12 cellular contexts compared by ENCODE assay signal in genomic region chr19:47142779-47143178, GRCh38. TPM values are rescaled to one million over a fixed set of nuclear protein-coding genes. Genes with fewer than 3 reads are reported as not detected.
DNase-seq lines count a peak whose midpoint lies in the region; ATAC-seq, FAIRE-seq and TF ChIP-seq lines count a peak whose summit lies in the region.
"Had no signal": no experiment of that assay in that cellular context is flagged by ENCODE, and none has a peak within 500 bp of the region (broad histone marks: within the 10 kb centered on the region; RNA-seq: fewer than 3 reads in every experiment).

No MANE protein-coding gene starts in this region.

- dilution Hi-C loops in endothelial cell of umbilical vein (cut with MboI; ENCODE audit: extremely low pct_ligation_motif_present, low sequenced_read_pairs) = no loop called here

- in situ Hi-C loops in gastrocnemius medialis (cut with MboI; ENCODE audit: low sequenced_read_pairs in 4 of 4) = loop anchor here in 2 of 4 donors (10.0 kb wide), 1 partner anchor 102 kb away; no protein-coding TSS in a partner anchor

- TF ChIP-seq POLR2A in endothelial cell of umbilical vein (IDR thresholded peaks at IDR 0.05; ENCODE audit: low read depth, low read length) (no peak), gastrocnemius medialis (IDR thresholded peaks at IDR 0.05) (no peak)

- H3K4me3 ChIP-seq in endothelial cell of umbilical vein (replicated peaks in 1 of 3; ENCODE audit: insufficient read depth in 1 of 3, low read depth in 1 of 3, low read length in 3 of 3) = no peak overlapping the region
- no peak overlapping the region for H3K4me3 ChIP-seq in rectal smooth muscle tissue (ENCODE audit: low read length)
- H3K4me3 ChIP-seq in gastrocnemius medialis = no peak overlapping the region
- H3K4me3 ChIP-seq: suprapubic skin had no signal

- no peaks in the 10 kb centered on the region for H3K9me3 ChIP-seq in endothelial cell of umbilical vein (replicated peaks; ENCODE audit: control insufficient read depth, insufficient read depth, low read length)
- no peaks in the 10 kb centered on the region for H3K9me3 ChIP-seq in gastrocnemius medialis
- H3K9me3 ChIP-seq: suprapubic skin had no signal

- FAIRE-seq in endothelial cell of umbilical vein (lab: Jason Lieb, UNC) = peak; percentile 31

- H3K4me1 ChIP-seq in endothelial cell of umbilical vein (ENCODE audit: control insufficient read depth, extremely low read depth, insufficient read depth, low read length) (no peaks in the 10 kb centered on the region), rectal smooth muscle tissue (ENCODE audit: control insufficient read depth, insufficient read depth, low read length) (peaks cover 9% of the 10 kb centered on the region), gastrocnemius medialis (peaks cover 8 to 10% of the 10 kb centered on the region in 2 donors)
- H3K4me1 ChIP-seq: suprapubic skin had no signal

- intact Hi-C loops in endothelial cell of umbilical vein (cut with micrococcal nuclease) = no loop called here
- intact Hi-C loops in gastrocnemius medialis (cut with DNase I; ENCODE audit: low total_unique reads) = no loop called here

- H3K27me3 ChIP-seq in endothelial cell of umbilical vein (ENCODE audit: control insufficient read depth in 2 of 2, insufficient read depth in 2 of 2, low read length in 2 of 2) (no peaks in the 10 kb centered on the region), rectal smooth muscle tissue (ENCODE audit: control insufficient read depth, insufficient read depth, low read length) (no peaks in the 10 kb centered on the region), gastrocnemius medialis (no peaks in the 10 kb centered on the region)
- H3K27me3 ChIP-seq: suprapubic skin had no signal

- H3K79me2 ChIP-seq in endothelial cell of umbilical vein (ENCODE audit: control insufficient read depth, insufficient read depth, low read length) = peaks cover 82% of the 10 kb centered on the region

- POLR2A ChIA-PET in endothelial cell of umbilical vein (lab: Charles Lee) = no interaction called here

- no TSS peak for BruUV-seq in endothelial cell of umbilical vein (replicated peaks; lab: Mats Ljungman, UMichigan)

- TF ChIP-seq CTCF in endothelial cell of umbilical vein (IDR thresholded peaks at IDR 0.05; ENCODE audit: extremely low read depth in 1 of 2, insufficient read depth in 1 of 2, low read depth in 1 of 2, low read length in 2 of 2) (no peak), gastrocnemius medialis (IDR thresholded peaks at IDR 0.05 in 4 of 5, conservative IDR thresholded peaks at IDR 0.05 in 1 of 5) (no peak)

- DNase-seq in EL (peak; percentile 69), M059J (ENCODE audit: low read depth) (peak; percentile 37), endothelial cell of umbilical vein (ENCODE audit: low read depth, low spot score) (no peak), gastrocnemius medialis (no peak), HK-2 (ENCODE audit: unreplicated experiment) (no peak)
- no peak for DNase-seq in activated CD4-positive, CD25-positive, alpha-beta regulatory T cell (lab: John Stamatoyannopoulos, UW)
- DNase-seq: activated effector memory CD4-positive, alpha-beta T cell treated with anti-CD3 and anti-CD28 coated beads, Interleukin-2, amount 50 U/mL, for 16 hours; NCI-H1417 treated with DMSO at 0.1 percent for 48 hours had no signal

- no peak overlapping the region for H3K4me2 ChIP-seq in endothelial cell of umbilical vein (ENCODE audit: insufficient read depth, low read length)
- H3K4me2 ChIP-seq: KMS-11 had no signal

- no peak overlapping the region for H2AFZ ChIP-seq in endothelial cell of umbilical vein (ENCODE audit: low read depth, low read length)

- H4K20me1 ChIP-seq in endothelial cell of umbilical vein (replicated peaks; ENCODE audit: control insufficient read depth, extremely low read depth, insufficient read depth, low read length) = peaks cover 5% of the 10 kb centered on the region

- H3K9ac ChIP-seq in endothelial cell of umbilical vein (replicated peaks; ENCODE audit: extremely low read depth, insufficient read depth, low read length) (no peak overlapping the region), rectal smooth muscle tissue (ENCODE audit: low read length) (no peak overlapping the region)
- H3K9ac ChIP-seq: KMS-11 had no signal

- H3K36me3 ChIP-seq in endothelial cell of umbilical vein (ENCODE audit: control insufficient read depth in 2 of 2, extremely low read depth in 1 of 2, insufficient read depth in 2 of 2, low read length in 2 of 2) = peaks cover 20 to 28% of the 10 kb centered on the region in 2 experiments
- peaks cover 4% of the 10 kb centered on the region for H3K36me3 ChIP-seq in rectal smooth muscle tissue (ENCODE audit: control insufficient read depth, insufficient read depth, low read length)
- peaks cover 0 to 33% of the 10 kb centered on the region in 2 donors for H3K36me3 ChIP-seq in gastrocnemius medialis

- CTCF ChIA-PET in endothelial cell of umbilical vein (lab: Charles Lee) = interaction anchor here (1.0 to 1.6 kb wide), 5 partner anchors 17 to 105 kb away, joined by 3 to 7 read pairs (median 4); no protein-coding TSS in a partner anchor

- no peaks in the 10 kb centered on the region for H3K9me1 ChIP-seq in endothelial cell of umbilical vein (replicated peaks; ENCODE audit: control insufficient read depth, extremely low read depth, insufficient read depth, low read length)

- H3K27ac ChIP-seq in endothelial cell of umbilical vein (ENCODE audit: insufficient read depth, low read depth, low read length) (no peak overlapping the region), rectal smooth muscle tissue (ENCODE audit: low read depth, low read length) (peak overlapping the region; percentile 49), gastrocnemius medialis (peak overlapping the region in 1 of 4 donors; percentile 5)
- H3K27ac ChIP-seq: KMS-11, suprapubic skin had no signal

- ATAC-seq in gastrocnemius medialis = no peak
- ATAC-seq: left lobe of liver had no signal

TF ChIP-seq in endothelial cell of umbilical vein, 7 proteins besides CTCF, POLR2A, EP300 and RAD21:
- TF ChIP-seq MYC (IDR thresholded peaks at IDR 0.05; ENCODE audit: low read depth, low read length) = no peak
- no peak for TF ChIP-seq POLR2AphosphoS5 (IDR thresholded peaks at IDR 0.05; ENCODE audit: insufficient read depth, low read depth, low read length)
- no peak for TF ChIP-seq EZH2 (IDR thresholded peaks at IDR 0.05; ENCODE audit: borderline replicate concordance, low read depth, low read length, severe bottlenecking)
- no peak for TF ChIP-seq JUN (IDR thresholded peaks at IDR 0.05; ENCODE audit: borderline replicate concordance, insufficient read depth, insufficient read length, low read depth)
- no peak for TF ChIP-seq MAX (IDR thresholded peaks at IDR 0.05; ENCODE audit: insufficient read depth, insufficient read length)
- TF ChIP-seq GATA2 (IDR thresholded peaks at IDR 0.05; ENCODE audit: insufficient read depth, insufficient read length, low read depth, low read length) = no peak
- no peak for TF ChIP-seq FOS (IDR thresholded peaks at IDR 0.05; ENCODE audit: borderline replicate concordance, insufficient read depth, low read length)

RNA-seq across cellular contexts. Expression of gene SAE1, which starts 12.1 kb away (rescaled TPM):
- 238 and 270 TPM in 2 replicates for total RNA-seq in M059J (2014; rRNA removed; shearing (Covaris generic))
- total RNA-seq in endothelial cell of umbilical vein (219 and 223 TPM in 2 replicates), gastrocnemius medialis (10 to 100 TPM; 29.7 to 74.6 (median 46.4) TPM)
- 145 and 165 TPM in 2 replicates for polyA plus RNA-seq in endothelial cell of umbilical vein
- 219 and 237 TPM in 2 replicates for polyA plus RNA-seq in endothelial cell of umbilical vein (2011; cell fraction: cytosol; rRNA removed)
- 101 and 130 TPM in 2 replicates for polyA plus RNA-seq in endothelial cell of umbilical vein (2011; cell fraction: nucleus; rRNA removed)
- 191 and 235 TPM in 2 replicates for polyA plus RNA-seq in endothelial cell of umbilical vein (2012)
- 107 and 111 TPM in 2 replicates for polyA minus RNA-seq in endothelial cell of umbilical vein
- 50.6 TPM for polyA minus RNA-seq in endothelial cell of umbilical vein (2011; cell fraction: cytosol; rRNA and poly(A)+ RNA removed)
- polyA minus RNA-seq in endothelial cell of umbilical vein (2011; cell fraction: nucleus; rRNA and poly(A)+ RNA removed) = 25.6 and 34.4 TPM in 2 replicates

RNA-seq across cellular contexts. Expression of gene ZC3H4, which starts 29.2 kb away (rescaled TPM):
- total RNA-seq in M059J (2014; rRNA removed; shearing (Covaris generic)) = 4.5 and 11.2 TPM in 2 replicates
- 56.4 and 63.9 TPM in 2 replicates for total RNA-seq in endothelial cell of umbilical vein
- 5.5 and 6.2 TPM in 2 replicates for polyA plus RNA-seq in endothelial cell of umbilical vein
- polyA plus RNA-seq in endothelial cell of umbilical vein (2011; cell fraction: cytosol; rRNA removed) = 9.7 and 10.9 TPM in 2 replicates
- 20.4 and 22.2 TPM in 2 replicates for polyA plus RNA-seq in endothelial cell of umbilical vein (2011; cell fraction: nucleus; rRNA removed)
- polyA plus RNA-seq in endothelial cell of umbilical vein (2012) = 21.3 and 33.9 TPM in 2 replicates
- 11.9 and 13.3 TPM in 2 replicates for polyA minus RNA-seq in endothelial cell of umbilical vein
- polyA minus RNA-seq in endothelial cell of umbilical vein (2011; cell fraction: cytosol; rRNA and poly(A)+ RNA removed) = 9.5 TPM
- 12.1 and 13.1 TPM in 2 replicates for polyA minus RNA-seq in endothelial cell of umbilical vein (2011; cell fraction: nucleus; rRNA and poly(A)+ RNA removed)
- 10 to 100 TPM; 16.2 to 31.7 (median 22.8) TPM for total RNA-seq in gastrocnemius medialis

Comparison
In these comparisons a context has a peak if more than half of its experiments do, and no peak if none do; other contexts are left out.
1. DNase-seq: peak in EL (single experiment) and M059J (single experiment); none in endothelial cell of umbilical vein (single experiment), activated CD4-positive, CD25-positive, alpha-beta regulatory T cell (0 of 4), gastrocnemius medialis (0 of 2) and HK-2 (single experiment).